ENCODE assay signal across 30 cellular contexts in the genomic region with DNA sequence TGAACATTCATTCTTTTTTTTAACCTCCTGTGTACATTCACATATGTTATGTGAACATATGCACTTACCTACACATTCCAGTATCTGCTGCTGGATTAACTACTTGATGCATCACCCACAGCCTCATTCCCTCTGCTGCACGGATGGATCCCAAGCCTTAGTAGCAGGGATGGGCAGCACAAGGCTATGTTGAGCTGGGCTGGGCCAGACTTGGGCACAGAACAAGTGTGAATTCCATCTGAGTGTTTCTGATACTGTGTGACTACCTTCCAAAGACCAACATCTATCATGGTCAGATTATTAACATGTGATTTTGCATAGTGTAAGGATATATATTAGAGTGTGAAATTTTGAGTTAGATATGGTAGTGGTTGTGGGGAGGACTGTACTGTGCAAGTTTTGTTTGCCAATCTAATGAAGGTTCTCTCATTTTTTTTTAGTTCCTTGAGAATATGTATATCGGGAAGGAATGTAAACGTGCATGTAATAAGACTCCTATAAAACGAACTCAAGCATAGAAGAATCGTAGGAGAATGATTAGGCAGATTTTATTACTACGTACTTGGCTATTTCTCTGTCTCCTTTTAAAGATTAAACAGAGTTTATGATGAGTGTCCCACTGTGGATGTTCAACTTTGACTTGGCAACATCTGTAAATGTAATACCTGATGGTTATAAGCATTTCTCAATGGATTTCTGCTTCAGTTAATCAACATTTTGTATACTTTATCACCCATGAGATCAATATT. TPM values are rescaled to one million over a fixed set of nuclear protein-coding genes. Genes with fewer than 3 reads are reported as not detected.
"Had no signal": no experiment of that assay in that cellular context is flagged by ENCODE, and none has a peak within 500 bp of the region (broad histone marks: within the 10 kb centered on the region; RNA-seq: fewer than 3 reads in every experiment).

No MANE protein-coding gene starts in this region.

- DNase-seq: activated CD4-positive, alpha-beta memory T cell treated with anti-CD3 and anti-CD28 coated beads, Interleukin-2, amount 10 ng/mL, durations not matched to agents 7 days and 5 days; activated CD4-positive, alpha-beta T cell treated with anti-CD3 and anti-CD28 coated beads for 1 hour; activated CD4-positive, alpha-beta T cell treated with anti-CD3 and anti-CD28 coated beads, Interleukin-2, amount 10 ng/mL, durations not matched to agents 7 days and 5 days; activated CD8-positive, alpha-beta memory T cell treated with anti-CD3 and anti-CD28 coated beads, Interleukin-2, amount 50 U/mL, for 48 hours; activated gamma-delta T cell; activated naive CD4-positive, alpha-beta T cell treated with anti-CD3 and anti-CD28 coated beads, Interleukin-2, amount 50 U/mL, for 16 hours; activated T-cell treated with anti-CD3 and anti-CD28 coated beads, Interleukin-2, amount 50 U/mL, for 24 hours; amygdala; dermis blood vessel endothelial cell; effector CD4-positive, alpha-beta T cell; foreskin keratinocyte; hypothalamus; left lung; lower lobe of right lung; mesenchymal stem cell; stimulated activated CD4-positive, alpha-beta T cell treated with anti-CD3 and anti-CD28 coated beads, Interleukin-1b, Interleukin-23, amount 100 ng/mL, for 48 hours; stimulated activated CD4-positive, alpha-beta T cell treated with anti-CD3 and anti-CD28 coated beads, Interleukin-4, amount 100 ng/mL, for 4 hours; stimulated activated CD8-positive, alpha-beta memory T cell treated with anti-CD3 and anti-CD28 coated beads, Interleukin-4, amount 100 ng/mL, for 48 hours; stimulated activated naive B cell treated with anti-CD40 and anti-IgM and Interleukin-4, amounts not matched to agents 10 μg/mL and 1 μg/mL and 100 μg/mL, for 72 hours; T-helper 17 cell; T1000 had no signal

- H3K36me3 ChIP-seq: breast epithelium, esophagus muscularis mucosa, heart left ventricle, left lung, lower lobe of right lung, neutrophil, suprapubic skin, tibial nerve had no signal

- H3K4me1 ChIP-seq: breast epithelium, esophagus muscularis mucosa, foreskin keratinocyte, lower lobe of right lung, suprapubic skin, tibial nerve had no signal

- H3K4me2 ChIP-seq: smooth muscle cell had no signal

- H3K27me3 ChIP-seq: breast epithelium, esophagus muscularis mucosa, heart left ventricle, left lung, neutrophil, suprapubic skin, tibial nerve had no signal

- ATAC-seq: foreskin keratinocyte; heart left ventricle; left lung; lower lobe of right lung; stimulated activated naive B cell treated with anti-CD40 and anti-IgM and Interleukin-4, amounts not matched to agents 10 μg/mL and 1 μg/mL and 100 μg/mL, for 72 hours; T-helper 17 cell; WTC11 had no signal

- H3K27ac ChIP-seq: breast epithelium, esophagus muscularis mucosa, foreskin keratinocyte, heart left ventricle, left lung, lower lobe of right lung, neutrophil, suprapubic skin, tibial nerve had no signal

- H3K9me3 ChIP-seq: breast epithelium, neutrophil, suprapubic skin had no signal

- H3K4me3 ChIP-seq: breast epithelium, esophagus muscularis mucosa, heart left ventricle, left lung, lower lobe of right lung, smooth muscle cell, suprapubic skin, tibial nerve had no signal

RNA-seq across cellular contexts. Expression of gene STBD1, which starts 23.4 kb away (rescaled TPM):
- total RNA-seq: mononuclear cell had no signal

RNA-seq across cellular contexts. Expression of gene FAM47E, which starts 31.6 kb away (rescaled TPM):
- total RNA-seq: activated CD4-positive, alpha-beta memory T cell treated with anti-CD3 and anti-CD28 coated beads, Interleukin-2, amount 10 ng/mL, durations not matched to agents 7 days and 5 days; foreskin keratinocyte had no signal
- polyA plus RNA-seq: foreskin keratinocyte had no signal
